ENCODE assay signal across 8 cellular contexts in the genomic region with DNA sequence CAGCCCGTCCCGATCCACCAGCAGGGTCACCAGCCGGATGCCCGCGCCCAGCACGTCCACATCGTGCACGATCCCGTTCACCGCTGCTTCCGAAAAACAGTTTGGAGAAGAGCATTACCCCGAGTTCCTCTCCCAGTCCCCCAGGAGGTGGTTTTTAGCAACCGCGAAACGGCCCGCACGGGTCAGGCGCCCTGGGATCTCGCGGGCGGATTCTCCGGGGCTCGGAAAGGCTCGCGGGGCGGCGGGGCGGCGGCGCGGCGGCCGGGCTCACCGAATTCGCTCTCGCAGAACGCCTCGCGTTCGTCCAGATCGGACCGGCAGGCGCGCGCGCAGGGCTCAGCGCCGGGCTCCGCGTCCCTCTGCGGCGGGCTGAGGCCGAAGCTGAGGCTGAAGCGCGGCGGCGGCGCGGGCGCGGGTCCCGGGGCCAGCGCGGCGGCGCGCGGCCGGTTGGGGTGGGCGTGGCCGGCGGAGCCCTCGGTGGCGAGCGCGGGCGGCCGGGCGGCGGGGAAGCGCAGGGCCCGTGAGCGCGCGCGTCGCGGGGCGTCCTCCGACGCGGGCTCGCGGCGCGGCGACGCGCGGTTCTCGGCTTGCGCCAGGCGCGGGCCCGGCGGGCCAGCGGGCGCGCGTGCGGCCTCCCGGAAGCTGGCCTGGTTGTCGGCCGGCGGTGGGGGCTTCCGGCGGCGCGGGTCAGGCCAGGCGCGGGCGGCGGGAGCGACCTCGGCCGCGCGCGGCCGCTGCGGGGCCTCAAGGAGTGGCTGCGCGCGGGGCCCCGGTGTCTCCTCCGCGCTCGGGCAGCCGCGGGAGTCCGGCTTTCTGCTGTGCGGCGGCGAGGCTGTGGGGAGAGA. TPM values are rescaled to one million over a fixed set of nuclear protein-coding genes. Genes with fewer than 3 reads are reported as not detected.
A peak's percentile ranks its signal among the peaks of the same experiment; 100 is the strongest.
DNase-seq lines count a peak whose midpoint lies in the region; ATAC-seq and TF ChIP-seq lines count a peak whose summit lies in the region.

No MANE protein-coding gene starts in this region.

- intact Hi-C loops in CD4-positive, alpha-beta memory T cell (cut with micrococcal nuclease): no loop called here
- intact Hi-C loops in mucosa of descending colon (cut with DNase I, micrococcal nuclease): no loop called here

- H3K4me1 Mint-ChIP-seq in CD4-positive, alpha-beta memory T cell: peaks cover 19 to 35% (median 26%) of the 10 kb centered on the region in 4 donors

- ATAC-seq in GM19397 (IDR thresholded peaks at IDR 0.05; ENCODE audit: unreplicated experiment) (peak; percentile 88), HG03521 (IDR thresholded peaks at IDR 0.05; ENCODE audit: unreplicated experiment) (peak; percentile 84), mucosa of descending colon (peak; percentile 87)

- peaks cover 9 to 12% of the 10 kb centered on the region in 2 donors for H3K27me3 Mint-ChIP-seq in CD4-positive, alpha-beta memory T cell

- DNase-seq in CD4-positive, alpha-beta memory T cell: peak; percentile 73 to 79 (median 73)
- DNase-seq in NOMO-1 treated with dmso at 0.1 percent for 144 hours (lab: John Stamatoyannopoulos, UW; ENCODE audit: unreplicated experiment) (peak; percentile 82), activated T-cell treated with anti-CD3 and anti-CD28 coated beads for 1 hour (ENCODE audit: low read depth) (peak; percentile 51), epithelial cell of esophagus (ENCODE audit: low read depth) (peak; percentile 85), mucosa of descending colon (peak; percentile 85 to 91 (median 89))
- peak; percentile 35 to 39 for DNase-seq in stimulated activated CD8-positive, alpha-beta memory T cell treated with anti-CD3 and anti-CD28 coated beads, Interleukin-4, amount 100 ng/mL, for 1 hour (ENCODE audit: low read depth in 2 of 2, low spot score in 1 of 2)

- POLR2A ChIA-PET in CD4-positive, alpha-beta memory T cell (lab: Charles Lee; ENCODE audit: partially characterized antibody): interaction anchor here (1.0 to 1.3 kb wide), 3 partner anchors 26 to 519 kb away, joined by 3 to 6 read pairs (median 3); a partner anchor contains a TSS

- CTCF ChIA-PET in CD4-positive, alpha-beta memory T cell (lab: Charles Lee; ENCODE audit: partially characterized antibody): interaction anchor here (1.4 to 1.6 kb wide), 2 partner anchors 8 to 18 kb away, joined by 3 to 7 read pairs; no protein-coding TSS in a partner anchor

- no peaks in the 10 kb centered on the region for H3K9me3 ChIP-seq in CD4-positive, alpha-beta memory T cell (ENCODE audit: control insufficient read depth in 1 of 2, low read length in 2 of 2)
- H3K9me3 ChIP-seq in mucosa of descending colon: no peaks in the 10 kb centered on the region

- peaks cover 34% of the 10 kb centered on the region for H3K4me1 ChIP-seq in CD4-positive, alpha-beta memory T cell (ENCODE audit: insufficient read depth, low read length)
- H3K4me1 ChIP-seq in mucosa of descending colon (ENCODE audit: low read depth): peaks cover 20% of the 10 kb centered on the region

- peak overlapping the region; percentile 84 to 95 (median 88) for H3K27ac Mint-ChIP-seq in CD4-positive, alpha-beta memory T cell

- H3K27me3 ChIP-seq in CD4-positive, alpha-beta memory T cell (ENCODE audit: insufficient read depth, low read length): peaks cover 13% of the 10 kb centered on the region

- peaks cover 0 to 9% of the 10 kb centered on the region in 2 donors for H3K36me3 Mint-ChIP-seq in CD4-positive, alpha-beta memory T cell

- no peaks in the 10 kb centered on the region for H3K36me3 ChIP-seq in CD4-positive, alpha-beta memory T cell (ENCODE audit: insufficient read depth, low read length)
- H3K36me3 ChIP-seq in mucosa of descending colon (ENCODE audit: low read depth): no peaks in the 10 kb centered on the region

- peak overlapping the region; percentile 91 to 97 (median 94) for H3K4me3 Mint-ChIP-seq in CD4-positive, alpha-beta memory T cell

- H3K27ac ChIP-seq in CD4-positive, alpha-beta memory T cell (ENCODE audit: low read depth, low read length): peak overlapping the region; percentile 33

- peaks cover 0 to 5% (median 0%) of the 10 kb centered on the region in 8 donors for H3K9me3 Mint-ChIP-seq in CD4-positive, alpha-beta memory T cell

- TF ChIP-seq CTCF in epithelial cell of esophagus (IDR thresholded peaks at IDR 0.05; ENCODE audit: insufficient read depth, low read depth, low read length, missing control alignments) (peak; percentile 8), mucosa of descending colon (IDR thresholded peaks at IDR 0.05) (no peak)

- peak overlapping the region; percentile 25 to 63 for H3K4me3 ChIP-seq in CD4-positive, alpha-beta memory T cell (ENCODE audit: low read length in 2 of 2)
- H3K4me3 ChIP-seq in epithelial cell of esophagus (ENCODE audit: low read length) (peak overlapping the region; percentile 78), mucosa of descending colon (peak overlapping the region; percentile 32)

RNA-seq across cellular contexts. Expression of a gene that starts 2.9 kb away (rescaled TPM):
- 1 to 10 TPM in 1 of 2 experiments, under 1 TPM in 1; 0.97 to 1.3 TPM for total RNA-seq in CD4-positive, alpha-beta memory T cell
- 1 to 10 TPM in 1 of 2 donors, under 1 TPM in 1; 0.58 to 1.4 TPM for polyA plus RNA-seq in CD4-positive, alpha-beta memory T cell
- 10 to 100 TPM in 1 of 3 donors, 1 to 10 TPM in 2; 6.4 to 11.1 (median 8.4) TPM for total RNA-seq in mucosa of descending colon

RNA-seq across cellular contexts. Expression of a gene that starts 42.2 kb away (rescaled TPM):
- total RNA-seq in CD4-positive, alpha-beta memory T cell: 10 to 100 TPM; 12.6 to 14.7 TPM
- 10 to 100 TPM; 23.5 to 34.1 TPM for polyA plus RNA-seq in CD4-positive, alpha-beta memory T cell
- total RNA-seq in mucosa of descending colon: 10 to 100 TPM; 15.2 to 50.3 (median 29.0) TPM

Comparison
In these comparisons a context has a peak if more than half of its experiments do, and no peak if none do; other contexts are left out.
1. Peak in every context shown above with its lines: DNase-seq, ATAC-seq, H3K4me3 ChIP-seq and H3K27ac ChIP-seq.
2. DNase-seq: peak in every context shown above with its lines; median percentile 89 in mucosa of descending colon; 85 in epithelial cell of esophagus; 82 in NOMO-1 treated with dmso at 0.1 percent for 144 hours; 73 in CD4-positive, alpha-beta memory T cell; 51 in activated T-cell treated with anti-CD3 and anti-CD28 coated beads for 1 hour; 37 in stimulated activated CD8-positive, alpha-beta memory T cell treated with anti-CD3 and anti-CD28 coated beads, Interleukin-4, amount 100 ng/mL, for 1 hour.